10 cellular contexts compared by ENCODE assay signal in the genomic region with DNA sequence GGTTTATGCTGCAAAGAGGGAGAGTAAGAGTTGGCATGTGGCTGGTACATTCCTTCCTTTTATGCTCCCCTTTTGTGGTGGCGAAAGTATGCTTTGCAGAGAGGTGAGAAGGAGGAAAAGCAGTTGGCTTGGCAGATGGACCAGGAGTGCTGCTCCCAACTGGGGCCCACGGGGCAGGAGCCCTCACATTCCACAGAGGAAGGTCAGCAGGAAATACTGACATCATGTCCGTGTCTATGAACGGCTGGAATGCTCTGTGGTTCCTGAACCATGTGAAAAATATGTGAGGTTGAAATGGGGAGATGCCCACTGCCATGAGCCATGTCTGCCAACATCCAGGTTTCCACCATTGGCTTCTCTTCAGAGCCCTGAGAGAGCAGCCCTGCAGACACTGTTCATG. TPM values are rescaled to one million over a fixed set of nuclear protein-coding genes. Genes with fewer than 3 reads are reported as not detected.
DNase-seq lines count a peak whose midpoint lies in the region; ATAC-seq and TF ChIP-seq lines count a peak whose summit lies in the region.
"Had no signal": no experiment of that assay in that cellular context is flagged by ENCODE, and none has a peak within 500 bp of the region (broad histone marks: within the 10 kb centered on the region; RNA-seq: fewer than 3 reads in every experiment).

No MANE protein-coding gene starts in this region.

- TF ChIP-seq CTCF in mammary epithelial cell (conservative IDR thresholded peaks at IDR 0.05 in 1 of 2, IDR thresholded peaks at IDR 0.05 in 1 of 2; ENCODE audit: extremely low read depth in 1 of 2, insufficient read depth in 1 of 2, low read depth in 1 of 2, low read length in 2 of 2) (no peak), OCI-LY7 (conservative IDR thresholded peaks at IDR 0.05; ENCODE audit: low read length) (no peak)

- DNase-seq in HS-5 (ENCODE audit: low read depth) = peak; percentile 89
- DNase-seq in mammary epithelial cell = peak; percentile 94
- peak; percentile 23 for DNase-seq in left lobe of liver (ENCODE audit: low spot score)
- no peak for DNase-seq in NCI-H524 treated with DMSO at 0.1 percent for 48 hours (lab: John Stamatoyannopoulos, UW)
- DNase-seq in OCI-LY7 (ENCODE audit: low spot score) = no peak
- DNase-seq in H7 = no peak
- no peak for DNase-seq in NCI-H2081 (lab: John Stamatoyannopoulos, UW)
- DNase-seq: RPMI8226 had no signal

- H3K79me2 ChIP-seq in ACC112 (ENCODE audit: control insufficient read depth, insufficient read depth, low read length, unreplicated experiment) (no peaks in the 10 kb centered on the region), mammary epithelial cell (ENCODE audit: insufficient read depth, low read length) (no peaks in the 10 kb centered on the region), OCI-LY7 (ENCODE audit: insufficient read depth, low read depth, low read length) (no peaks in the 10 kb centered on the region)

- H3K9me3 ChIP-seq in mammary epithelial cell (replicated peaks; ENCODE audit: insufficient read depth, low read length) = no peaks in the 10 kb centered on the region
- H3K9me3 ChIP-seq in OCI-LY7 (ENCODE audit: low read length) = no peaks in the 10 kb centered on the region

- no peaks in the 10 kb centered on the region for H4K20me1 ChIP-seq in mammary epithelial cell (ENCODE audit: insufficient read depth, low read length)
- H4K20me1 ChIP-seq in OCI-LY7 (ENCODE audit: insufficient read depth, low read length) = no peaks in the 10 kb centered on the region

- BruUV-seq in mammary epithelial cell (replicated peaks; lab: Mats Ljungman, UMichigan) (no TSS peak), OCI-LY7 (replicated peaks; lab: Mats Ljungman, UMichigan) (no TSS peak)

- CTCF ChIA-PET in mammary epithelial cell (lab: Charles Lee; ENCODE audit: low non-redundant PET) (no interaction called here), OCI-LY7 (lab: Charles Lee; ENCODE audit: unreplicated experiment) (no interaction called here)

- no peak overlapping the region for H3K9ac ChIP-seq in mammary epithelial cell (ENCODE audit: insufficient read depth, low read length)
- H3K9ac ChIP-seq: KMS-11 had no signal

- H3K36me3 ChIP-seq in ACC112 (ENCODE audit: insufficient read depth, low read length) (no peaks in the 10 kb centered on the region), mammary epithelial cell (ENCODE audit: insufficient read depth, low read length) (no peaks in the 10 kb centered on the region), OCI-LY7 (ENCODE audit: insufficient read depth, low read length) (no peaks in the 10 kb centered on the region), H7 (replicated peaks; ENCODE audit: control insufficient read depth, insufficient read depth, low read length) (no peaks in the 10 kb centered on the region)

- no peaks in the 10 kb centered on the region for H3K9me2 ChIP-seq in OCI-LY7 (ENCODE audit: insufficient read depth, low read length)

- ATAC-seq in left lobe of liver = no peak

- dilution Hi-C loops in mammary epithelial cell (cut with HindIII; ENCODE audit: low sequenced_read_pairs) = no loop called here

- peak overlapping the region; percentile 38 for H3K4me2 ChIP-seq in mammary epithelial cell (ENCODE audit: insufficient read depth, low read depth, low read length)
- no peak overlapping the region for H3K4me2 ChIP-seq in OCI-LY7 (ENCODE audit: low read length)
- H3K4me2 ChIP-seq: KMS-11 had no signal

- no peaks in the 10 kb centered on the region for H3K27me3 ChIP-seq in ACC112 (ENCODE audit: insufficient read depth, low read length)
- no peaks in the 10 kb centered on the region for H3K27me3 ChIP-seq in mammary epithelial cell (ENCODE audit: insufficient read depth, low read length)
- H3K27me3 ChIP-seq in H7 (ENCODE audit: control insufficient read depth, insufficient read depth, low read length) = no peaks in the 10 kb centered on the region

- H3K4me3 ChIP-seq in ACC112 (ENCODE audit: low read depth, low read length) = peak overlapping the region; percentile 10; the same call in 1 of the 2 replicates
- no peak overlapping the region for H3K4me3 ChIP-seq in mammary epithelial cell (replicated peaks in 1 of 3; ENCODE audit: insufficient read depth in 1 of 3, low read depth in 2 of 3, low read length in 3 of 3)
- no peak overlapping the region for H3K4me3 ChIP-seq in OCI-LY7 (ENCODE audit: low read depth, low read length, poor library complexity, severe bottlenecking)
- H3K4me3 ChIP-seq in H7 (ENCODE audit: insufficient read depth, low read depth, low read length) = no peak overlapping the region

- WGBS in mammary epithelial cell (ENCODE audit: low coverage, missing lambda C conversion rate) = 0% methylated on average over 3 of the region's 4 CpGs

- in situ Hi-C loops in mammary epithelial cell (cut with MboI; ENCODE audit: low sequenced_read_pairs in 2 of 2) = no loop called here

- intact Hi-C loops in mammary epithelial cell (cut with micrococcal nuclease) = loop anchor here (2.0 kb wide), 3 partner anchors 34 to 80 kb away; no protein-coding TSS in a partner anchor
- intact Hi-C loops in OCI-LY7 (cut with micrococcal nuclease; ENCODE audit: unreplicated experiment) = no loop called here

- peaks cover 29% of the 10 kb centered on the region for H3K4me1 ChIP-seq in ACC112 (ENCODE audit: control insufficient read depth, insufficient read depth, low read length, unreplicated experiment)
- H3K4me1 ChIP-seq in mammary epithelial cell (ENCODE audit: insufficient read depth, low read length) = peaks cover 30% of the 10 kb centered on the region
- H3K4me1 ChIP-seq in OCI-LY7 (ENCODE audit: insufficient read depth, low read length, poor library complexity, severe bottlenecking) = no peaks in the 10 kb centered on the region

- POLR2A ChIA-PET in OCI-LY7 (lab: Charles Lee) = no interaction called here

- no peak overlapping the region for H2AFZ ChIP-seq in ACC112 (ENCODE audit: low read length, unreplicated experiment)
- H2AFZ ChIP-seq in mammary epithelial cell (ENCODE audit: low read depth, low read length) = peak overlapping the region; percentile 35
- H2AFZ ChIP-seq in OCI-LY7 (ENCODE audit: low read length) = no peak overlapping the region

- H3K27ac ChIP-seq in ACC112 (ENCODE audit: low read depth, low read length) = peak overlapping the region; percentile 84
- peak overlapping the region; percentile 87 for H3K27ac ChIP-seq in mammary epithelial cell (ENCODE audit: insufficient read depth, low read depth, low read length)
- H3K27ac ChIP-seq in OCI-LY7 (ENCODE audit: low read depth, low read length, poor library complexity, severe bottlenecking) = no peak overlapping the region
- H3K27ac ChIP-seq: KMS-11 had no signal

RNA-seq across cellular contexts. Expression of gene GAS6, which starts 33.3 kb away (rescaled TPM):
- 100 to 1,000 TPM; 221 to 311 TPM for total RNA-seq in mammary epithelial cell
- 196 TPM for polyA plus RNA-seq in mammary epithelial cell
- polyA minus RNA-seq in mammary epithelial cell = 53.3 TPM
- total RNA-seq in left lobe of liver = 36.5 TPM
- not detected in 2 replicates for total RNA-seq in OCI-LY7 (2014; rRNA removed; shearing (Covaris generic))
- not detected in 2 replicates for total RNA-seq in OCI-LY7 (2022)
- 9.1 and 15.1 TPM in 2 replicates for total RNA-seq in H7 (2014; rRNA removed; shearing (Covaris generic))

Comparison
In these comparisons a context has a peak if more than half of its experiments do, and no peak if none do; other contexts are left out.
1. DNase-seq: peak in HS-5 (single experiment), mammary epithelial cell (single experiment) and left lobe of liver (single experiment); none in NCI-H524 treated with DMSO at 0.1 percent for 48 hours (single experiment), OCI-LY7 (single experiment), H7 (single experiment) and NCI-H2081 (0 of 2).